In the genomic region with DNA sequence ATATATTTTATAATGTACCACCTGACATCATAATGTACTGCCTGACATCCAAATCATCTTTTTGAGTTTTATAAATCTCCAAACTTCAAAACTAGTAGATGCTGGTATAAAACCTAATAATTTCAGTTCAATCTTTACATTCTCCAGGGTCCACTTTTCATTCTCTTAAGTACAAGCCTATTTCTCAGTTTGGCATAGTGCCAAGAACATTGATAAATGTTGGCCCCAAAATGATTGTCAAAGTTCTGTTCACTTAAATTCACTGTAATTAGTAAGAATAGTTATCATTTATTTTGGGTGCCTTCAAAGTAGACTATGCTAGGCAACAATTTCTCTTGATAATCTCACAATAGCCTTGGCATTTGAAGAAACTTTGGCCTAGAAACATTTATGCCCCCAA, we compare ENCODE assay signal across 17 cellular contexts.
A peak's percentile ranks its signal among the peaks of the same experiment; 100 is the strongest.
DNase-seq lines count a peak whose midpoint lies in the region; ATAC-seq and TF ChIP-seq lines count a peak whose summit lies in the region.
"Had no signal": no experiment of that assay in that cellular context is flagged by ENCODE, and none has a peak within 500 bp of the region (broad histone marks: within the 10 kb centered on the region; RNA-seq: fewer than 3 reads in every experiment).

No MANE protein-coding gene starts in this region.

- no peak for DNase-seq in activated CD8-positive, alpha-beta T cell treated with anti-CD3 and anti-CD28 coated beads for 36 hours
- no peak for DNase-seq in activated CD8-positive, alpha-beta T cell treated with anti-CD3 and anti-CD28 coated beads, Interleukin-2, amount 10 ng/mL, durations not matched to agents 7 days and 5 days
- DNase-seq in activated B cell treated with CpG ODN at 0.5 μM for 24 hours (no peak), GM13976 (ENCODE audit: low spot score) (no peak)
- DNase-seq in naive thymus-derived CD8-positive, alpha-beta T cell, result no peak
- DNase-seq: BE2C, GM23248, H9, NCI-H1105, NCI-H146, NCI-H2029, NCI-H446, NCI-H526, Peyer's patch had no signal

- no peak overlapping the region for H3K27ac ChIP-seq in HEK293 (ENCODE audit: extremely low read depth, low read depth, low read length)
- H3K27ac ChIP-seq: GM23248, KMS-11, Peyer's patch had no signal

- peak overlapping the region; percentile 19 for H3K27ac Mint-ChIP-seq in activated CD8-positive, alpha-beta T cell treated with anti-CD3 and anti-CD28 coated beads for 36 hours
- no peak overlapping the region for H3K27ac Mint-ChIP-seq in activated CD8-positive, alpha-beta T cell treated with anti-CD3 and anti-CD28 coated beads, Interleukin-2, amount 10 ng/mL, durations not matched to agents 7 days and 5 days
- peak overlapping the region; percentile 35 for H3K27ac Mint-ChIP-seq in activated B cell treated with CpG ODN at 0.5 μM for 24 hours
- peak overlapping the region in 7 of 10 donors; percentile 6 to 75 (median 55) for H3K27ac Mint-ChIP-seq in naive thymus-derived CD8-positive, alpha-beta T cell

- H3K4me1 ChIP-seq in HEK293 (ENCODE audit: control insufficient read depth, insufficient read depth, low read length), result peaks cover 8% of the 10 kb centered on the region
- H3K4me1 ChIP-seq: BE2C, Peyer's patch had no signal

- TF ChIP-seq CTCF in activated CD8-positive, alpha-beta T cell treated with anti-CD3 and anti-CD28 coated beads for 36 hours (IDR thresholded peaks at IDR 0.05), result no peak
- TF ChIP-seq CTCF in HEK293 (tag by site-specific recombination; IDR thresholded peaks at IDR 0.05) (no peak), activated B cell treated with CpG ODN at 0.5 μM for 24 hours (IDR thresholded peaks at IDR 0.05) (no peak), GM13976 (IDR thresholded peaks at IDR 0.05; ENCODE audit: borderline replicate concordance, control extremely low read depth, extremely low read depth, insufficient read depth, missing control alignments) (no peak)

- no peak overlapping the region for H3K4me3 ChIP-seq in HEK293 (ENCODE audit: low read depth, low read length)
- H3K4me3 ChIP-seq: GM23248, Peyer's patch had no signal

- no peaks in the 10 kb centered on the region; a peak in 1 of 3 replicates for H3K36me3 ChIP-seq in HEK293 (ENCODE audit: control insufficient read depth in 2 of 2, insufficient read depth in 1 of 2, low read length in 2 of 2)
- H3K36me3 ChIP-seq: BE2C, Peyer's patch had no signal

- CTCF ChIA-PET in activated CD8-positive, alpha-beta T cell treated with anti-CD3 and anti-CD28 coated beads for 36 hours (lab: Charles Lee), result no interaction called here
- CTCF ChIA-PET in activated CD8-positive, alpha-beta T cell treated with anti-CD3 and anti-CD28 coated beads, Interleukin-2, amount 10 ng/mL, durations not matched to agents 7 days and 5 days (lab: Charles Lee), result no interaction called here
- CTCF ChIA-PET in HEK293 (lab: Yijun Ruan, JAX) (no interaction called here), activated B cell treated with CpG ODN at 0.5 μM for 24 hours (lab: Charles Lee) (no interaction called here)

- no peaks in the 10 kb centered on the region for H3K27me3 Mint-ChIP-seq in activated CD8-positive, alpha-beta T cell treated with anti-CD3 and anti-CD28 coated beads for 36 hours
- no peaks in the 10 kb centered on the region for H3K27me3 Mint-ChIP-seq in activated CD8-positive, alpha-beta T cell treated with anti-CD3 and anti-CD28 coated beads, Interleukin-2, amount 10 ng/mL, durations not matched to agents 7 days and 5 days (ENCODE audit: low read depth)
- H3K27me3 Mint-ChIP-seq in activated B cell treated with CpG ODN at 0.5 μM for 24 hours, result no peaks in the 10 kb centered on the region
- no peaks in the 10 kb centered on the region for H3K27me3 Mint-ChIP-seq in naive thymus-derived CD8-positive, alpha-beta T cell

- intact Hi-C loops in activated CD8-positive, alpha-beta T cell treated with anti-CD3 and anti-CD28 coated beads for 36 hours (cut with micrococcal nuclease), result no loop called here
- intact Hi-C loops in activated B cell treated with CpG ODN at 0.5 μM for 24 hours (cut with micrococcal nuclease), result no loop called here

- ATAC-seq in activated CD8-positive, alpha-beta T cell treated with anti-CD3 and anti-CD28 coated beads for 36 hours, result no peak
- ATAC-seq in activated CD8-positive, alpha-beta T cell treated with anti-CD3 and anti-CD28 coated beads, Interleukin-2, amount 10 ng/mL, durations not matched to agents 7 days and 5 days, result no peak
- ATAC-seq in activated B cell treated with CpG ODN at 0.5 μM for 24 hours (ENCODE audit: low read depth) (no peak), HG02571 (IDR thresholded peaks at IDR 0.05; ENCODE audit: unreplicated experiment) (no peak)
- ATAC-seq in naive thymus-derived CD8-positive, alpha-beta T cell, result no peak

- no peak overlapping the region for H3K4me3 Mint-ChIP-seq in activated CD8-positive, alpha-beta T cell treated with anti-CD3 and anti-CD28 coated beads for 36 hours
- no peak overlapping the region for H3K4me3 Mint-ChIP-seq in activated CD8-positive, alpha-beta T cell treated with anti-CD3 and anti-CD28 coated beads, Interleukin-2, amount 10 ng/mL, durations not matched to agents 7 days and 5 days
- H3K4me3 Mint-ChIP-seq in activated B cell treated with CpG ODN at 0.5 μM for 24 hours, result no peak overlapping the region
- H3K4me3 Mint-ChIP-seq in naive thymus-derived CD8-positive, alpha-beta T cell, result no peak overlapping the region
- H3K4me3 Mint-ChIP-seq: H9 had no signal

- no peaks in the 10 kb centered on the region for H3K9me3 Mint-ChIP-seq in activated CD8-positive, alpha-beta T cell treated with anti-CD3 and anti-CD28 coated beads for 36 hours
- H3K9me3 Mint-ChIP-seq in activated CD8-positive, alpha-beta T cell treated with anti-CD3 and anti-CD28 coated beads, Interleukin-2, amount 10 ng/mL, durations not matched to agents 7 days and 5 days (ENCODE audit: insufficient read depth), result no peaks in the 10 kb centered on the region
- no peaks in the 10 kb centered on the region for H3K9me3 Mint-ChIP-seq in activated B cell treated with CpG ODN at 0.5 μM for 24 hours
- peaks cover 0 to 2% (median 0%) of the 10 kb centered on the region in 9 donors for H3K9me3 Mint-ChIP-seq in naive thymus-derived CD8-positive, alpha-beta T cell

- H3K4me1 Mint-ChIP-seq in activated CD8-positive, alpha-beta T cell treated with anti-CD3 and anti-CD28 coated beads for 36 hours (ENCODE audit: low read depth), result peaks cover 54% of the 10 kb centered on the region
- H3K4me1 Mint-ChIP-seq in activated CD8-positive, alpha-beta T cell treated with anti-CD3 and anti-CD28 coated beads, Interleukin-2, amount 10 ng/mL, durations not matched to agents 7 days and 5 days (ENCODE audit: low read depth), result peaks cover 25% of the 10 kb centered on the region
- H3K4me1 Mint-ChIP-seq in activated B cell treated with CpG ODN at 0.5 μM for 24 hours, result peaks cover 33% of the 10 kb centered on the region
- H3K4me1 Mint-ChIP-seq in naive thymus-derived CD8-positive, alpha-beta T cell, result peaks cover 38 to 76% (median 70%) of the 10 kb centered on the region in 4 donors

- POLR2A ChIA-PET in activated CD8-positive, alpha-beta T cell treated with anti-CD3 and anti-CD28 coated beads for 36 hours (lab: Charles Lee), result no interaction called here
- POLR2A ChIA-PET in activated CD8-positive, alpha-beta T cell treated with anti-CD3 and anti-CD28 coated beads, Interleukin-2, amount 10 ng/mL, durations not matched to agents 7 days and 5 days (lab: Charles Lee), result interaction anchor here (0.5 kb wide), 1 partner anchor 131 kb away, joined by 5 read pairs; no protein-coding TSS in a partner anchor
- POLR2A ChIA-PET in HEK293 (lab: Yijun Ruan, JAX), result no interaction called here
- POLR2A ChIA-PET in activated B cell treated with CpG ODN at 0.5 μM for 24 hours (lab: Charles Lee), result no interaction called here
- POLR2A ChIA-PET in naive thymus-derived CD8-positive, alpha-beta T cell (lab: Charles Lee), result no interaction called here

- H3K36me3 Mint-ChIP-seq in activated CD8-positive, alpha-beta T cell treated with anti-CD3 and anti-CD28 coated beads for 36 hours (ENCODE audit: low read depth), result peaks cover 29% of the 10 kb centered on the region
- peaks cover 23% of the 10 kb centered on the region for H3K36me3 Mint-ChIP-seq in activated CD8-positive, alpha-beta T cell treated with anti-CD3 and anti-CD28 coated beads, Interleukin-2, amount 10 ng/mL, durations not matched to agents 7 days and 5 days (ENCODE audit: low read depth)
- H3K36me3 Mint-ChIP-seq in activated B cell treated with CpG ODN at 0.5 μM for 24 hours (ENCODE audit: low read depth), result peaks cover 4% of the 10 kb centered on the region
- peaks cover 0 to 39% (median 10%) of the 10 kb centered on the region in 3 donors for H3K36me3 Mint-ChIP-seq in naive thymus-derived CD8-positive, alpha-beta T cell

- in situ Hi-C loops in GM13976 (cut with MboI; ENCODE audit: low sequenced_read_pairs, unreplicated experiment), result no loop called here

- H3K9me3 ChIP-seq in HEK293 (ENCODE audit: control insufficient read depth, insufficient read depth, low read depth, low read length), result no peaks in the 10 kb centered on the region
- H3K9me3 ChIP-seq: BE2C, Peyer's patch had no signal

TF ChIP-seq in HEK293, 187 proteins besides CTCF, POLR2A, EP300 and RAD21 (continues in another document):
- TF ChIP-seq ZNF549 (tag by site-specific recombination; IDR thresholded peaks at IDR 0.05) (0 out of 2 replicates have a peak, but pooled peaks have one; percentile 39), ZNF513 (tag by site-specific recombination; IDR thresholded peaks at IDR 0.05) (no peak), ZNF660 (tag by site-specific recombination; IDR thresholded peaks at IDR 0.05) (0 out of 2 replicates have a peak, but pooled peaks have one; percentile 24)
